Comparison of ENCODE assay signal across 16 cellular contexts in genomic region chr20:21266191-21266536, GRCh38. TPM values are rescaled to one million over a fixed set of nuclear protein-coding genes. Genes with fewer than 3 reads are reported as not detected.
DNase-seq lines count a peak whose midpoint lies in the region; TF ChIP-seq lines count a peak whose summit lies in the region.
"Had no signal": no experiment of that assay in that cellular context is flagged by ENCODE, and none has a peak within 500 bp of the region (broad histone marks: within the 10 kb centered on the region; RNA-seq: fewer than 3 reads in every experiment).

No MANE protein-coding gene starts in this region.

- peaks cover 19% of the 10 kb centered on the region for H3K27me3 Mint-ChIP-seq in glutamatergic neuron (ENCODE audit: unreplicated experiment)

- no peak overlapping the region for H3K4me3 ChIP-seq in BLaER1 treated with 17β-estradiol and CSF1 and Interleukin-3, amounts not matched to agents 10 nM and 100 nM
- no peak overlapping the region for H3K4me3 ChIP-seq in GM12865 (ENCODE audit: low read depth, low read length)
- no peak overlapping the region for H3K4me3 ChIP-seq in ascending aorta
- H3K4me3 ChIP-seq: K562 had no signal

- H3K36me3 Mint-ChIP-seq in glutamatergic neuron (ENCODE audit: unreplicated experiment) = peaks cover 14% of the 10 kb centered on the region
- H3K36me3 Mint-ChIP-seq: CD4-positive, CD25-positive, alpha-beta regulatory T cell had no signal

- no peaks in the 10 kb centered on the region for H4K20me1 ChIP-seq in BLaER1 treated with 17β-estradiol and CSF1 and Interleukin-3, amounts not matched to agents 10 nM and 100 nM

- peaks cover 7 to 17% (median 13%) of the 10 kb centered on the region in 11 experiments; a peak in 19 of 22 replicates for H3K9me3 ChIP-seq in BLaER1 treated with 17β-estradiol and CSF1 and Interleukin-3, amounts not matched to agents 10 nM and 100 nM (replicated peaks in 1 of 11)
- no peaks in the 10 kb centered on the region for H3K9me3 ChIP-seq in ascending aorta

- no peak overlapping the region for H3K4me3 Mint-ChIP-seq in glutamatergic neuron (ENCODE audit: unreplicated experiment)
- H3K4me3 Mint-ChIP-seq: CD4-positive, CD25-positive, alpha-beta regulatory T cell; CD8-positive, alpha-beta memory T cell; H9 had no signal

- H3K36me3 ChIP-seq in BLaER1 treated with 17β-estradiol and CSF1 and Interleukin-3, amounts not matched to agents 10 nM and 100 nM = no peaks in the 10 kb centered on the region
- H3K36me3 ChIP-seq in ascending aorta = no peaks in the 10 kb centered on the region

- peak overlapping the region; percentile 82 for H3K27ac Mint-ChIP-seq in glutamatergic neuron (ENCODE audit: unreplicated experiment)
- H3K27ac Mint-ChIP-seq: CD8-positive, alpha-beta memory T cell; H9 had no signal

- H3K4me1 Mint-ChIP-seq in glutamatergic neuron (ENCODE audit: low read depth, unreplicated experiment) = peaks cover 14% of the 10 kb centered on the region
- H3K4me1 Mint-ChIP-seq: CD4-positive, CD25-positive, alpha-beta regulatory T cell; CD8-positive, alpha-beta memory T cell; H9 had no signal

- intact Hi-C loops in ascending aorta (cut with DNase I) = no loop called here

- H3K9ac ChIP-seq in BLaER1 treated with 17β-estradiol and CSF1 and Interleukin-3, amounts not matched to agents 10 nM and 100 nM = no peak overlapping the region

- no peak overlapping the region for H3K27ac ChIP-seq in BLaER1 treated with 17β-estradiol and CSF1 and Interleukin-3, amounts not matched to agents 10 nM and 100 nM
- H3K27ac ChIP-seq in ascending aorta = no peak overlapping the region
- H3K27ac ChIP-seq: HL-60 had no signal

- TF ChIP-seq CTCF in GM12865 (IDR thresholded peaks at IDR 0.05; ENCODE audit: insufficient read depth, low read depth, low read length, missing control alignments) (no peak), glutamatergic neuron (IDR thresholded peaks at IDR 0.05; ENCODE audit: partially characterized antibody, unreplicated experiment) (no peak), ascending aorta (IDR thresholded peaks at IDR 0.05) (no peak)

- DNase-seq in GM12865 (ENCODE audit: low read depth) (peak; percentile 4), NCI-H345 (lab: John Stamatoyannopoulos, UW) (peak; percentile 84), glutamatergic neuron (no peak), ascending aorta (ENCODE audit: low spot score in 2 of 2) (no peak), hippocampal formation (lab: John Stamatoyannopoulos, UW) (no peak), NCI-H446 (lab: John Stamatoyannopoulos, UW) (no peak)
- DNase-seq in activated CD8-positive, alpha-beta memory T cell treated with anti-CD3 and anti-CD28 coated beads, Interleukin-2, amount 50 U/mL, for 48 hours = no peak
- DNase-seq: 8988T; Caco-2; CD4-positive, CD25-positive, alpha-beta regulatory T cell; CD8-positive, alpha-beta memory T cell; H9; IMR-90 had no signal

- peaks cover 15% of the 10 kb centered on the region for H3K9me3 Mint-ChIP-seq in glutamatergic neuron (ENCODE audit: unreplicated experiment)

- peaks cover 0 to 14% (median 4%) of the 10 kb centered on the region in 10 experiments; a peak in 7 of 20 replicates for H3K4me1 ChIP-seq in BLaER1 treated with 17β-estradiol and CSF1 and Interleukin-3, amounts not matched to agents 10 nM and 100 nM
- no peaks in the 10 kb centered on the region for H3K4me1 ChIP-seq in ascending aorta
- H3K4me1 ChIP-seq: Caco-2 had no signal

- H3K27me3 ChIP-seq in BLaER1 treated with 17β-estradiol and CSF1 and Interleukin-3, amounts not matched to agents 10 nM and 100 nM = no peaks in the 10 kb centered on the region
- H3K27me3 ChIP-seq in ascending aorta = no peaks in the 10 kb centered on the region

- peak overlapping the region in 6 of 11 experiments; percentile 3 to 32 (median 20); a peak in 5 of 22 replicates for H3K4me2 ChIP-seq in BLaER1 treated with 17β-estradiol and CSF1 and Interleukin-3, amounts not matched to agents 10 nM and 100 nM

RNA-seq across cellular contexts. Expression of gene XRN2, which starts 37.0 kb away (rescaled TPM):
- total RNA-seq in glutamatergic neuron (ENCODE audit: unreplicated experiment) (86.2 TPM), ascending aorta (19.5 TPM)

Comparison
In these comparisons a context has a peak if more than half of its experiments do, and no peak if none do; other contexts are left out.
1. DNase-seq: peak in GM12865 (single experiment) and NCI-H345 (single experiment); none in glutamatergic neuron (single experiment), ascending aorta (0 of 2), hippocampal formation (0 of 2), NCI-H446 (0 of 2) and activated CD8-positive, alpha-beta memory T cell treated with anti-CD3 and anti-CD28 coated beads, Interleukin-2, amount 50 U/mL, for 48 hours (single experiment).